In genomic region chr21:35827004-35827403, GRCh38 we compare ENCODE assay signal across 21 cellular contexts.
"Had no signal": no experiment of that assay in that cellular context is flagged by ENCODE, and none has a peak within 500 bp of the region (broad histone marks: within the 10 kb centered on the region; RNA-seq: fewer than 3 reads in every experiment).

No MANE protein-coding gene starts in this region.

- ATAC-seq: mucosa of descending colon; naive thymus-derived CD4-positive, alpha-beta T cell; natural killer cell treated with Interleukin-12 subunit alpha and Interleukin-12 subunit beta and Interleukin-15 and Interleukin-18, amount 100 ng/mL, for 72 hours; right lobe of liver; stimulated activated memory B cell treated with anti-CD40 and anti-IgM and Interleukin-4, amounts not matched to agents 10 μg/mL and 1 μg/mL and 100 μg/mL, for 72 hours; stimulated activated naive CD8-positive, alpha-beta T cell treated with anti-CD3 and anti-CD28 coated beads, Interleukin-15, amount 100 ng/mL, for 72 hours had no signal

- H3K36me3 ChIP-seq: left ventricle myocardium inferior, ovary, right atrium auricular region, right lobe of liver, tibial nerve, uterus had no signal

- H3K27me3 ChIP-seq: ovary, right atrium auricular region, right lobe of liver, tibial nerve, uterus had no signal

- DNase-seq: islet precursor cell; left ventricle myocardium inferior; midbrain; mucosa of descending colon; naive thymus-derived CD4-positive, alpha-beta T cell; ovary; right lobe of liver; stimulated activated CD4-positive, alpha-beta T cell treated with anti-CD3 and anti-CD28 coated beads, Interleukin-1b, Interleukin-23, amount 100 ng/mL, for 48 hours; stimulated activated CD4-positive, alpha-beta T cell treated with anti-CD3 and anti-CD28 coated beads, Interleukin-2, amount 100 ng/mL, for 48 hours; stimulated activated CD4-positive, alpha-beta T cell treated with anti-CD3 and anti-CD28 coated beads, Interleukin-4, amount 100 ng/mL, for 4 hours; stimulated activated CD8-positive, alpha-beta memory T cell treated with anti-CD3 and anti-CD28 coated beads, Interleukin-4, amount 100 ng/mL, for 48 hours; stimulated activated naive CD4-positive, alpha-beta T cell treated with Interleukin-2 at 50 U/mL for 16 hours; stimulated activated naive CD8-positive, alpha-beta T cell treated with anti-CD3 and anti-CD28 coated beads, Interleukin-15, amount 100 ng/mL, for 72 hours; substantia nigra; uterus had no signal

- H3K4me2 ChIP-seq: smooth muscle cell had no signal

- H3K27ac ChIP-seq: left ventricle myocardium inferior, ovary, right atrium auricular region, right lobe of liver, tibial nerve, uterus had no signal

- H3K4me3 ChIP-seq: left ventricle myocardium inferior, lung, mucosa of descending colon, ovary, right atrium auricular region, right lobe of liver, smooth muscle cell, tibial nerve, uterus had no signal

- H3K9me3 ChIP-seq: mucosa of descending colon, ovary, right atrium auricular region, right lobe of liver, uterus had no signal

- H3K4me1 ChIP-seq: left ventricle myocardium inferior, right atrium auricular region, right lobe of liver, tibial nerve, uterus had no signal
